Comparison of ENCODE assay signal across 17 cellular contexts in the genomic region with DNA sequence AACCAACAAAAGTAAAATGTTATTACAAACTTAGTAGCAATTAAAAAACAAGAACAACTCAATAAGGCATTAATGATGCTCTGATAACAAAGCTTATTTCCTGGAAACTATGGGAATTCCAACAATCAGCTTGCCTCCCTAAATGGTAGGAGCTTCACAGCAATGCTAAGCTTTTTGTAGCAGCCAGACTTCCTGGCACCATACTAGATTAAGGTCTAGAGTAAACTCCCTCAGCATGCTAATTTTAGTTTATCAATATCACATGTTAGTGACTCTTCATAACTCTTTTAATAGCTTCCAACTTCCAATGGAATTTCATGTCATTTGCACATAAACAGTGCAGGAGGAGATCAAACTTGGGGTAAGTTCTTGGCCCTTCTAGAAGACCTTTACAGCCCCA.
DNase-seq lines count a peak whose midpoint lies in the region; ATAC-seq and TF ChIP-seq lines count a peak whose summit lies in the region.
"Had no signal": no experiment of that assay in that cellular context is flagged by ENCODE, and none has a peak within 500 bp of the region (broad histone marks: within the 10 kb centered on the region; RNA-seq: fewer than 3 reads in every experiment).

No MANE protein-coding gene starts in this region.

- 0 out of 2 replicates have a peak, but pooled peaks cover 3% of the 10 kb centered on the region for H3K27me3 Mint-ChIP-seq in HFFc6 (ENCODE audit: insufficient read depth)
- no peaks in the 10 kb centered on the region for H3K27me3 Mint-ChIP-seq in mesothelial cell of epicardium (ENCODE audit: low read depth)
- H3K27me3 Mint-ChIP-seq: B cell; CD4-positive, alpha-beta T cell had no signal

- H3K9me3 Mint-ChIP-seq in HFFc6 (no peaks in the 10 kb centered on the region), mesothelial cell of epicardium (peaks cover 16% of the 10 kb centered on the region)

- DNase-seq in left ventricle myocardium superior (no peak), cardiac septum (ENCODE audit: low spot score) (no peak), HFFc6 (peak; percentile 3), mesothelial cell of epicardium (ENCODE audit: low spot score in 2 of 2, unreplicated experiment in 2 of 2) (no peak)
- DNase-seq in stimulated activated CD4-positive, alpha-beta T cell treated with anti-CD3 and anti-CD28 coated beads, Interleukin-12 subunit alpha, Interleukin-12 subunit beta, amount 100 ng/mL, for 4 hours: no peak
- no peak for DNase-seq in stimulated activated CD4-positive, alpha-beta T cell treated with anti-CD3 and anti-CD28 coated beads, Interleukin-2, amount 100 ng/mL, for 48 hours
- DNase-seq: ACHN; C1 segment of cervical spinal cord; Calu3; CD4-positive, alpha-beta T cell; DMS 273 treated with DMSO at 0.1 percent for 48 hours; H7; IMR-90 had no signal

- ATAC-seq in left ventricle myocardium superior (peak; percentile 71), GM19023 (IDR thresholded peaks at IDR 0.05; ENCODE audit: unreplicated experiment) (no peak)
- ATAC-seq: GM12878, GM23338 had no signal

- peaks cover 34% of the 10 kb centered on the region for H3K4me1 Mint-ChIP-seq in HFFc6 (ENCODE audit: low read depth)
- H3K4me1 Mint-ChIP-seq in mesothelial cell of epicardium: peaks cover 22% of the 10 kb centered on the region
- H3K4me1 Mint-ChIP-seq: B cell had no signal

- H3K4me3 Mint-ChIP-seq in HFFc6 (no peak overlapping the region), mesothelial cell of epicardium (no peak overlapping the region)
- H3K4me3 Mint-ChIP-seq: B cell; CD4-positive, alpha-beta T cell; GM23338 had no signal

- no peak overlapping the region for H3K27ac Mint-ChIP-seq in HFFc6
- H3K27ac Mint-ChIP-seq in mesothelial cell of epicardium: peak overlapping the region; percentile 30
- H3K27ac Mint-ChIP-seq: B cell; CD4-positive, alpha-beta T cell; GM23338 had no signal

- H3K36me3 Mint-ChIP-seq in HFFc6 (ENCODE audit: low read depth) (no peaks in the 10 kb centered on the region), mesothelial cell of epicardium (no peaks in the 10 kb centered on the region)

- TF ChIP-seq CTCF in HFFc6 (IDR thresholded peaks at IDR 0.05) (no peak), mesothelial cell of epicardium (IDR thresholded peaks at IDR 0.05; ENCODE audit: unreplicated experiment) (no peak)

- intact Hi-C loops in left ventricle myocardium superior (cut with micrococcal nuclease): no loop called here
- intact Hi-C loops in cardiac septum (cut with DNase I): loop anchor here (10.0 kb wide), 1 partner anchor 451 kb away; no protein-coding TSS in a partner anchor
